In genomic region chr1:5947071-5947821, GRCh38 we compare ENCODE assay signal across 19 cellular contexts.
"Had no signal": no experiment of that assay in that cellular context is flagged by ENCODE, and none has a peak within 500 bp of the region (broad histone marks: within the 10 kb centered on the region; RNA-seq: fewer than 3 reads in every experiment).

No MANE protein-coding gene starts in this region.

- H3K27ac ChIP-seq: foreskin keratinocyte, lower lobe of right lung, spleen, uterus had no signal

- H3K4me1 ChIP-seq: foreskin keratinocyte, lower lobe of right lung, spleen, uterus had no signal

- H3K36me3 ChIP-seq: uterus had no signal

- H3K27me3 ChIP-seq: foreskin keratinocyte, spleen, uterus had no signal

- ATAC-seq: activated CD4-positive, CD25-positive, alpha-beta regulatory T cell treated with anti-CD3 and anti-CD28 coated beads, Interleukin-2, amount 50 U/mL, for 24 hours; activated naive CD4-positive, alpha-beta T cell treated with anti-CD3 and anti-CD28 coated beads, Interleukin-2, amount 50 U/mL, for 72 hours; activated T-cell treated with anti-CD3 and anti-CD28 coated beads, Interleukin-2, amount 50 U/mL, for 4 hours; foreskin keratinocyte; left lobe of liver; lower lobe of right lung; naive thymus-derived CD4-positive, alpha-beta T cell had no signal

- H3K4me3 ChIP-seq: lower lobe of right lung, spleen, uterus had no signal

- H3K9me3 ChIP-seq: lower lobe of right lung, spleen, uterus had no signal

- DNase-seq: activated CD4-positive, alpha-beta T cell treated with anti-CD3 and anti-CD28 coated beads, Interleukin-2, amount 10 ng/mL, durations not matched to agents 24 days and 14 days; activated gamma-delta T cell; activated T-cell treated with anti-CD3 and anti-CD28 coated beads, Interleukin-2, amount 50 U/mL, for 4 hours; aorta; central memory CD4-positive, alpha-beta T cell; effector memory CD4-positive, alpha-beta T cell; foreskin keratinocyte; lower lobe of right lung; mesendoderm; occipital lobe; retina; spleen; stimulated activated CD4-positive, alpha-beta T cell treated with anti-CD3 and anti-CD28 coated beads, Interleukin-4, amount 100 ng/mL, for 1 hour; stimulated activated naive CD4-positive, alpha-beta T cell; uterus had no signal
